In the genomic region with DNA sequence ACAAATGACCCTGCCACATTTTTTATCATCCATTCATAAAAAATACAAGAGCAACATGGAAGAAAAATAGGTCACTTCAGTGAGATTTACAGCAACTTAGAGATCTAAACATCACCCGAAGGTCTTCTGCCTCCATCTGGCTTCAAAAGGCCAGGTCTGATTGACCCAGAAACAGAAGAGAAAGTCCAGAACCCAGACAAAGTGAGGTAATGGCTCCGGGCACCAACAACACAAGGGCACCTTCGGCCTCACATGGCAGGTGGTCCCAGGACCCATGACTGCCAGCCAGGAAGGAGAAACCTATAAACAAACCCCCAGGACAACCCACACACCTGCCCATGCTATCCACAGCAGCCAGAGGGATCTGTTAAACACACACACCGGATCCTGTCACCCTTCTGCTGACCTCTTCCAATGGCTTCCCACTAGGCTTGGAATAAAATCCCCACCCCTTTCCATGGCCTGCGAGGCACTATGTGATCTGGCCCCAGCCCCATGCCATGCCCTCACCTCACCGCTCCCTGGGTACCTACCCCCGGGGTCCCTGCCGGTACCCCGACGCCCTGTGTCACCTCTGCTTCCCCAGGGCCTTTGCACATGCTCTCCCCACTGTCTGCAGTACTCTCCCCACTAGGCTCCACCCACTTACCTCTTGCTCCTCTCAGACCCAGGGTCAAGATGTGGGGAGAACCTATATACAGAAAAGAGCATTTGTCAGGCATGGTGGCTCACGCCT, we compare ENCODE assay signal across 21 cellular contexts.
"Had no signal": no experiment of that assay in that cellular context is flagged by ENCODE, and none has a peak within 500 bp of the region (broad histone marks: within the 10 kb centered on the region; RNA-seq: fewer than 3 reads in every experiment).

No MANE protein-coding gene starts in this region.

- H3K36me3 ChIP-seq: esophagus squamous epithelium, gastroesophageal sphincter, left ventricle myocardium inferior, lower lobe of right lung, neutrophil, tibial artery, upper lobe of right lung, vagina had no signal

- H3K9me3 ChIP-seq: esophagus squamous epithelium, gastroesophageal sphincter, lower lobe of right lung, neutrophil, tibial artery, upper lobe of right lung, vagina had no signal

- H3K9me3 Mint-ChIP-seq: dendritic cell treated with granulocyte-macrophage colony-stimulating factor and Interleukin-4, amounts not matched to agents 40 ng/mL and 50 ng/mL, for 4 days; effector memory CD8-positive, alpha-beta T cell; immature natural killer cell; memory B cell; nephron had no signal

- H3K4me1 Mint-ChIP-seq: immature natural killer cell, memory B cell had no signal

- H3K27me3 ChIP-seq: esophagus squamous epithelium, gastroesophageal sphincter, neutrophil, tibial artery, upper lobe of right lung, vagina had no signal

- H3K27me3 Mint-ChIP-seq: dendritic cell treated with granulocyte-macrophage colony-stimulating factor and Interleukin-4, amounts not matched to agents 40 ng/mL and 50 ng/mL, for 4 days; memory B cell had no signal

- DNase-seq: effector memory CD8-positive, alpha-beta T cell; esophagus squamous epithelium; foreskin fibroblast; glutamatergic neuron; immature natural killer cell; left cardiac atrium; left ventricle myocardium inferior; lower lobe of right lung; midbrain; right cardiac atrium; stimulated activated CD4-positive, alpha-beta T cell treated with anti-CD3 and anti-CD28 coated beads, Interleukin-2, amount 100 ng/mL, for 48 hours; stimulated activated naive CD8-positive, alpha-beta T cell treated with anti-CD3 and anti-CD28 coated beads, Interleukin-15, Interleukin-2, amounts not matched to agents 100 U/mL and 50 U/mL, for 24 hours; tibial artery; upper lobe of right lung had no signal

- ATAC-seq: effector memory CD8-positive, alpha-beta T cell; gastroesophageal sphincter; left cardiac atrium; lower lobe of right lung; right cardiac atrium; stimulated activated naive CD8-positive, alpha-beta T cell treated with anti-CD3 and anti-CD28 coated beads, Interleukin-15, Interleukin-2, amounts not matched to agents 100 U/mL and 50 U/mL, for 24 hours; upper lobe of right lung had no signal

- H3K36me3 Mint-ChIP-seq: immature natural killer cell, memory B cell had no signal

- H3K4me1 ChIP-seq: lower lobe of right lung, upper lobe of right lung had no signal

- H3K27ac Mint-ChIP-seq: dendritic cell treated with granulocyte-macrophage colony-stimulating factor and Interleukin-4, amounts not matched to agents 40 ng/mL and 50 ng/mL, for 4 days; effector memory CD8-positive, alpha-beta T cell; immature natural killer cell; memory B cell had no signal

- H3K4me3 Mint-ChIP-seq: dendritic cell treated with granulocyte-macrophage colony-stimulating factor and Interleukin-4, amounts not matched to agents 40 ng/mL and 50 ng/mL, for 4 days; effector memory CD8-positive, alpha-beta T cell; immature natural killer cell; memory B cell; nephron had no signal

- H3K27ac ChIP-seq: esophagus squamous epithelium, gastroesophageal sphincter, left ventricle myocardium inferior, lower lobe of right lung, neutrophil, tibial artery, upper lobe of right lung, vagina had no signal

- H3K4me3 ChIP-seq: esophagus squamous epithelium, gastroesophageal sphincter, left ventricle myocardium inferior, lower lobe of right lung, smooth muscle cell, tibial artery, upper lobe of right lung, vagina had no signal

- H3K4me2 ChIP-seq: smooth muscle cell had no signal
